16 cellular contexts compared by ENCODE assay signal in genomic region chr3:62676686-62677271, GRCh38.
DNase-seq lines count a peak whose midpoint lies in the region; ATAC-seq and TF ChIP-seq lines count a peak whose summit lies in the region.
"Had no signal": no experiment of that assay in that cellular context is flagged by ENCODE, and none has a peak within 500 bp of the region (broad histone marks: within the 10 kb centered on the region; RNA-seq: fewer than 3 reads in every experiment).

No MANE protein-coding gene starts in this region.

- H3K9me3 ChIP-seq in SK-N-SH (no peaks in the 10 kb centered on the region), WERI-Rb-1 (ENCODE audit: severe bottlenecking) (no peaks in the 10 kb centered on the region), endocrine pancreas (ENCODE audit: control insufficient read depth, low read length) (no peaks in the 10 kb centered on the region), esophagus muscularis mucosa (no peaks in the 10 kb centered on the region)

- TF ChIP-seq POLR2A in esophagus muscularis mucosa (IDR thresholded peaks at IDR 0.05; ENCODE audit: low read depth) = no peak

- no peak for TF ChIP-seq RAD21 in SK-N-SH (IDR thresholded peaks at IDR 0.05; ENCODE audit: low read length)

- H2AFZ ChIP-seq in SK-N-SH (ENCODE audit: low read depth) = no peak overlapping the region

- H3K27ac ChIP-seq in SK-N-SH (ENCODE audit: low read depth in 2 of 2, low read length in 1 of 2) (no peak overlapping the region), WERI-Rb-1 (peak overlapping the region; percentile 71), esophagus muscularis mucosa (replicated peaks in 1 of 4) (no peak overlapping the region)

- no peak overlapping the region for H3K4me2 ChIP-seq in SK-N-SH

- no peak overlapping the region for H3K9ac ChIP-seq in SK-N-SH
- H3K9ac ChIP-seq in endocrine pancreas (ENCODE audit: control insufficient read depth, insufficient read depth, low read length) = no peak overlapping the region

- DNase-seq in SK-N-SH (peak; percentile 6), WERI-Rb-1 (no peak), esophagus muscularis mucosa (ENCODE audit: extremely low spot score) (no peak), SKM-1 treated with dmso at 0.1 percent for 144 hours (lab: John Stamatoyannopoulos, UW; ENCODE audit: unreplicated experiment) (no peak)
- DNase-seq in activated CD4-positive, alpha-beta T cell treated with anti-CD3 and anti-CD28 coated beads, Interleukin-2, amount 50 U/mL, for 4 hours = no peak
- DNase-seq: ACHN; C1 segment of cervical spinal cord; Calu3; CD4-positive, alpha-beta T cell; DMS79 treated with DMSO at 0.1 percent for 48 hours; GDM1; H7; IMR-90; KBM-7 had no signal

- H3K4me1 ChIP-seq in SK-N-SH (ENCODE audit: control insufficient read depth in 1 of 2, insufficient read depth in 2 of 2, low read depth in 1 of 2, low read length in 1 of 2) = peaks cover 0 to 5% of the 10 kb centered on the region in 2 experiments; a peak in 2 of 4 replicates
- H3K4me1 ChIP-seq in endocrine pancreas (ENCODE audit: control insufficient read depth, insufficient read depth, low read length) = peaks cover 33% of the 10 kb centered on the region
- no peaks in the 10 kb centered on the region for H3K4me1 ChIP-seq in esophagus muscularis mucosa

- TF ChIP-seq CTCF in SK-N-SH (IDR thresholded peaks at IDR 0.05) (no peak), WERI-Rb-1 (IDR thresholded peaks at IDR 0.05; ENCODE audit: low read depth, low read length) (no peak), esophagus muscularis mucosa (IDR thresholded peaks at IDR 0.05) (no peak)

- no peaks in the 10 kb centered on the region for H3K9me2 ChIP-seq in SK-N-SH

- no peaks in the 10 kb centered on the region for H3F3A ChIP-seq in SK-N-SH (replicated peaks; ENCODE audit: insufficient read depth)

- TF ChIP-seq EP300 in SK-N-SH (IDR thresholded peaks at IDR 0.05; ENCODE audit: borderline replicate concordance in 1 of 2, low read depth in 1 of 2, low read length in 1 of 2) (0 out of 4 replicates have a peak, but pooled peaks of 1 of the 2 experiments have one; percentile 14), esophagus muscularis mucosa (IDR thresholded peaks at IDR 0.05) (no peak)

- H4K20me1 ChIP-seq in SK-N-SH (ENCODE audit: insufficient read depth) = no peaks in the 10 kb centered on the region

- H3K36me3 ChIP-seq in SK-N-SH (replicated peaks in 1 of 2; ENCODE audit: control insufficient read depth in 1 of 2, insufficient read depth in 2 of 2, low read length in 1 of 2) (no peaks in the 10 kb centered on the region), WERI-Rb-1 (no peaks in the 10 kb centered on the region; the same call in 1 of the 2 replicates), endocrine pancreas (ENCODE audit: control insufficient read depth, insufficient read depth, low read length) (no peaks in the 10 kb centered on the region), esophagus muscularis mucosa (no peaks in the 10 kb centered on the region)

- H3K79me2 ChIP-seq in SK-N-SH (ENCODE audit: insufficient read depth) = no peaks in the 10 kb centered on the region

- 43% methylated on average over 3 of the region's 3 CpGs for WGBS in SK-N-SH (ENCODE audit: low lambda C conversion rate)
- WGBS in esophagus muscularis mucosa = 52% methylated on average over 3 of the region's 3 CpGs

- CTCF ChIA-PET in SK-N-SH (lab: Yijun Ruan, JAX) = interaction anchor here (0.6 to 3.1 kb wide), 5 partner anchors 9 to 517 kb away, joined by 3 to 25 read pairs (median 3); no protein-coding TSS in a partner anchor

- H3K4me3 ChIP-seq in SK-N-SH (ENCODE audit: low read depth in 2 of 2, low read length in 1 of 2) (no peak overlapping the region), WERI-Rb-1 (ENCODE audit: low read depth, low read length) (no peak overlapping the region), endocrine pancreas (ENCODE audit: control insufficient read depth, insufficient read depth, low read length) (peak overlapping the region; percentile 35), esophagus muscularis mucosa (no peak overlapping the region)

- POLR2A ChIA-PET in SK-N-SH (lab: Yijun Ruan, JAX) = no interaction called here

- intact Hi-C loops in esophagus muscularis mucosa (cut with DNase I) = no loop called here

- no peak for ATAC-seq in SK-N-SH treated with all-trans-retinoic acid at 6 μM for 48 hours

- no peaks in the 10 kb centered on the region; the same call in 1 of the 2 replicates for H3K27me3 ChIP-seq in SK-N-SH (ENCODE audit: insufficient read depth)
- H3K27me3 ChIP-seq in WERI-Rb-1 (ENCODE audit: insufficient read depth, low read depth, severe bottlenecking) = no peaks in the 10 kb centered on the region
- no peaks in the 10 kb centered on the region for H3K27me3 ChIP-seq in endocrine pancreas (ENCODE audit: control insufficient read depth, insufficient read depth, low read length)
- no peaks in the 10 kb centered on the region for H3K27me3 ChIP-seq in esophagus muscularis mucosa

TF ChIP-seq in SK-N-SH, 30 proteins besides CTCF, POLR2A, EP300 and RAD21:
- TF ChIP-seq USF2 (IDR thresholded peaks at IDR 0.05; ENCODE audit: borderline replicate concordance, low read depth, low read length) (no peak), EZH2phosphoT487 (IDR thresholded peaks at IDR 0.05; ENCODE audit: borderline replicate concordance, low read depth) (no peak), ELF1 (IDR thresholded peaks at IDR 0.05) (no peak), FOXM1 (IDR thresholded peaks at IDR 0.05; ENCODE audit: low read depth) (no peak), MEF2A (IDR thresholded peaks at IDR 0.05; ENCODE audit: borderline replicate concordance, low read depth) (no peak), TCF12 (IDR thresholded peaks at IDR 0.05) (no peak), GATA2 (CRISPR knock-in tag; IDR thresholded peaks at IDR 0.05) (peak; percentile 40), MXI1 (IDR thresholded peaks at IDR 0.05; ENCODE audit: low read depth, low read length) (0 out of 2 replicates have a peak, but pooled peaks have one; percentile 29), RCOR1 (IDR thresholded peaks at IDR 0.05; ENCODE audit: low read length) (no peak)

TF ChIP-seq in SK-N-SH treated with all-trans-retinoic acid at 6 μM for 48 hours, 23 proteins besides CTCF, POLR2A, EP300 and RAD21:
- TF ChIP-seq PPARA (CRISPR knock-in tag; IDR thresholded peaks at IDR 0.05; ENCODE audit: borderline replicate concordance) = no peak
- no peak for TF ChIP-seq RARB (CRISPR knock-in tag; IDR thresholded peaks at IDR 0.05)
- no peak for TF ChIP-seq ESRRG (CRISPR knock-in tag; IDR thresholded peaks at IDR 0.05)
- TF ChIP-seq ARNTL (CRISPR knock-in tag; IDR thresholded peaks at IDR 0.05; ENCODE audit: borderline replicate concordance, low read depth) = no peak
- TF ChIP-seq ZNF565 (CRISPR knock-in tag; conservative IDR thresholded peaks at IDR 0.05; ENCODE audit: low read depth) = no peak
- TF ChIP-seq CREB5 (CRISPR knock-in tag; IDR thresholded peaks at IDR 0.05; ENCODE audit: low read depth) = no peak
- TF ChIP-seq ZFP30 (CRISPR knock-in tag; IDR thresholded peaks at IDR 0.05) = no peak
- no peak for TF ChIP-seq GLIS3 (CRISPR knock-in tag; IDR thresholded peaks at IDR 0.05)
- no peak for TF ChIP-seq TOX (CRISPR knock-in tag; IDR thresholded peaks at IDR 0.05; ENCODE audit: borderline replicate concordance)
- no peak for TF ChIP-seq BACH2 (CRISPR knock-in tag; IDR thresholded peaks at IDR 0.05; ENCODE audit: borderline replicate concordance)
